Comparison of ENCODE assay signal across 1 cellular context in genomic region chr17:82876602-82877391, GRCh38.
A peak's percentile ranks its signal among the peaks of the same experiment; 100 is the strongest.
TF ChIP-seq lines count a peak whose summit lies in the region.

No MANE protein-coding gene starts in this region.

TF ChIP-seq in HepG2, 621 proteins besides CTCF, POLR2A, EP300 and RAD21 (continued from another document):
- TF ChIP-seq PBX3 (CRISPR knock-in tag; IDR thresholded peaks at IDR 0.05; ENCODE audit: borderline replicate concordance) = no peak
- TF ChIP-seq GZF1 (CRISPR knock-in tag; IDR thresholded peaks at IDR 0.05) = 0 out of 2 replicates have a peak, but pooled peaks have one; percentile 22
- TF ChIP-seq ZNF609 (CRISPR knock-in tag; IDR thresholded peaks at IDR 0.05; ENCODE audit: borderline replicate concordance) = no peak
- TF ChIP-seq HOXA3 (CRISPR knock-in tag; IDR thresholded peaks at IDR 0.05) = no peak; the same call in 1 of the 2 replicates
- no peak for TF ChIP-seq ESRRA (CRISPR knock-in tag; IDR thresholded peaks at IDR 0.05; ENCODE audit: low read depth)
- no peak for TF ChIP-seq FOXJ3 (CRISPR knock-in tag; IDR thresholded peaks at IDR 0.05; ENCODE audit: borderline replicate concordance)
- TF ChIP-seq ZNF205 (CRISPR knock-in tag; IDR thresholded peaks at IDR 0.05) = no peak
- no peak for TF ChIP-seq SP1 (IDR thresholded peaks at IDR 0.05)
- TF ChIP-seq SP1 (CRISPR knock-in tag; IDR thresholded peaks at IDR 0.05) = no peak
- no peak for TF ChIP-seq KDM3A (CRISPR knock-in tag; IDR thresholded peaks at IDR 0.05; ENCODE audit: low read depth)
- 0 out of 2 replicates have a peak, but pooled peaks have one; percentile 11 for TF ChIP-seq IKZF5 (CRISPR knock-in tag; IDR thresholded peaks at IDR 0.05)
- no peak for TF ChIP-seq SALL1 (CRISPR knock-in tag; IDR thresholded peaks at IDR 0.05)
- TF ChIP-seq YY1 (IDR thresholded peaks at IDR 0.05; ENCODE audit: insufficient read depth, insufficient replicate concordance, low read depth, low read length) = peak; percentile 44
- TF ChIP-seq ZNF547 (CRISPR knock-in tag; IDR thresholded peaks at IDR 0.05) = no peak
- no peak for TF ChIP-seq RFX1 (IDR thresholded peaks at IDR 0.05)
- TF ChIP-seq BCL3 (CRISPR knock-in tag; IDR thresholded peaks at IDR 0.05) = no peak
- TF ChIP-seq AHDC1 (CRISPR knock-in tag; IDR thresholded peaks at IDR 0.05; ENCODE audit: borderline replicate concordance) = no peak
- TF ChIP-seq ZNF207 (IDR thresholded peaks at IDR 0.05; ENCODE audit: borderline replicate concordance) = no peak
- no peak for TF ChIP-seq DRAP1 (CRISPR knock-in tag; IDR thresholded peaks at IDR 0.05)
- no peak for TF ChIP-seq ZNF414 (CRISPR knock-in tag; IDR thresholded peaks at IDR 0.05)
- no peak for TF ChIP-seq ZNF407 (CRISPR knock-in tag; IDR thresholded peaks at IDR 0.05; ENCODE audit: not compliant biosample characterization)
- no peak for TF ChIP-seq ZFY (CRISPR knock-in tag; IDR thresholded peaks at IDR 0.05)
